In the genomic region with DNA sequence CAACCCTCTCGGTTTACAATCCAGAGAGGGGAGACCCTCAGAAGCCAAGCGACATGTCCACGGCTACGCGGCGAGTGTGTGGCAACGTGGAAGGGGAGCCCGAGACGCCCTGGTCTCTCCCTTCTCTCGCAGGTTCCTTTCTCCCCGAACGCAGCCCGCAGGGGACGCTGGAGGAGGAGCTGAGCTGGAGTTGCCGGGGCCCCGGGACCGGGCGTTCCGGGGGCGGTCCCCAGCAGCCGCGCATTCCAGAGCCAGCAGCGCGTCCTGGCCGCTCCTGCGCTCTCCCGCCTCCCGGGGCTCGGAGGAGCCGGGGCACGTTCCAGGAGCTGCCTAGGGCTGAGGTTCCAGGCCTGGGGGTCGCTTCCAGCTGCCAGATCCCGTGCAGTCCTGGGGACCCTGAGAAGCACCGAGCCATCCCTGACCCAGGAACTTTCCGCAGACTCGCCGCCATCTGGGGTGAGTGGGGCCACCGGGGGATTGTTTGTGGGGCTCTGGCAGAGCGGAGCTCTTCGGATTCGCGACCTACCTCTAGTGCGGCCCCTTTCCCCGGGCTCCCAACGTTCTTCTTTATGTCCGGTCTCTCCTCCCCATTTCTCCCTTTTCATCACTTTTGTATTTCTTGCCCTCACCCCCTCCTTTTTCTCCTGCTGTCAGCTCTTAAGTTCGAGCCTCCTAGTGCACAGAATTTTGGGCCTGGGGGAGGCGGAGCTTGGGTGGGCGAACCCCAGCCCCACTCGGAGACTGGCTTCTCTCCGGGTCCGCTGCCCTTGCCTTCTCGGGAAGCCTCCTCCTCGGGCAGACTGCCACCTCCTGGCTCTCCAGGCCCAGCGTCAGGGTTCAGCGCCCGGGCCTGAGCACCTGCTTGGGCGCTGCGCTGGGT, we compare ENCODE assay signal across 8 cellular contexts. TPM values are rescaled to one million over a fixed set of nuclear protein-coding genes. Genes with fewer than 3 reads are reported as not detected.
DNase-seq lines count a peak whose midpoint lies in the region; ATAC-seq and TF ChIP-seq lines count a peak whose summit lies in the region.

A gene with protein sequence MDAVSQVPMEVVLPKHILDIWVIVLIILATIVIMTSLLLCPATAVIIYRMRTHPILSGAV (plus strand): TSS at position 241 of the 880 bp plus-strand sequence. CDS start 16,684 bp downstream, outside the sequence.

- TF ChIP-seq CTCF in fibroblast of villous mesenchyme (IDR thresholded peaks at IDR 0.05; ENCODE audit: insufficient read depth, low read depth, low read length) = peak; percentile 54
- TF ChIP-seq CTCF in nephron progenitor cell (IDR thresholded peaks at IDR 0.05) = no peak
- peak in 4 of 6 experiments; percentile 9 to 28 (median 26) for TF ChIP-seq CTCF in thyroid gland (IDR thresholded peaks at IDR 0.05)

- H3K9me3 ChIP-seq in thyroid gland = no peaks in the 10 kb centered on the region

- peak within 1 kb of the TSS; percentile 42 for H3K27ac Mint-ChIP-seq in nephron progenitor cell

- H3K36me3 Mint-ChIP-seq in nephron progenitor cell (ENCODE audit: low read depth) = no peaks in the 10 kb centered on the region

- peak within 1 kb of the TSS; percentile 82 to 95 (median 88) for H3K27ac ChIP-seq in thyroid gland

- no peaks in the 10 kb centered on the region for H3K27me3 ChIP-seq in thyroid gland

- peak in 1 of 2 donors; percentile 82 for TF ChIP-seq POLR2A in thyroid gland (IDR thresholded peaks at IDR 0.05)

- peaks cover 58% of the 10 kb centered on the region for H3K4me1 Mint-ChIP-seq in nephron progenitor cell

- 1% methylated on average over 39 of the region's 59 CpGs for WGBS in thyroid gland, 2 donors

- no peaks in the 10 kb centered on the region for H3K36me3 ChIP-seq in thyroid gland

- peak within 1 kb of the TSS; percentile 95 for H3K4me3 ChIP-seq in fibroblast of villous mesenchyme (ENCODE audit: low read depth, low read length)
- H3K4me3 ChIP-seq in thyroid gland (replicated peaks in 1 of 3) = peak within 1 kb of the TSS; percentile 29 to 88 (median 76)

- no peaks in the 10 kb centered on the region for H3K9me3 Mint-ChIP-seq in nephron progenitor cell

- H3K27me3 Mint-ChIP-seq in nephron progenitor cell (ENCODE audit: low read depth, poor library complexity) = peaks cover 8% of the 10 kb centered on the region

- DNase-seq in DMS 273 (lab: John Stamatoyannopoulos, UW; ENCODE audit: unreplicated experiment) (peak; percentile 85), DMS 273 treated with DMSO at 0.1 percent for 48 hours (lab: John Stamatoyannopoulos, UW) (no peak), SIG-M5 (lab: John Stamatoyannopoulos, UW) (peak; percentile 32), activated gamma-delta T cell (lab: John Stamatoyannopoulos, UW) (peak; percentile 33), fibroblast of villous mesenchyme (ENCODE audit: low read depth) (peak; percentile 83), nephron progenitor cell (peak; percentile 86), thyroid gland (peak; percentile 92 to 93)

- intact Hi-C loops in thyroid gland (cut with DNase I) = no loop called here

- H3K4me3 Mint-ChIP-seq in nephron progenitor cell = peak within 1 kb of the TSS; percentile 97

- ATAC-seq in HG03135 (IDR thresholded peaks at IDR 0.05; ENCODE audit: unreplicated experiment) = peak; percentile 22

- peaks cover 22 to 26% of the 10 kb centered on the region in 2 donors for H3K4me1 ChIP-seq in thyroid gland

RNA-seq across cellular contexts. Expression of the gene that starts here (rescaled TPM):
- total RNA-seq in fibroblast of villous mesenchyme = 41.5 and 49.9 TPM in 2 replicates
- 10 to 100 TPM; 17.8 to 47.3 (median 24.1) TPM for total RNA-seq in thyroid gland
